ENCODE assay signal across 8 cellular contexts in the genomic region with DNA sequence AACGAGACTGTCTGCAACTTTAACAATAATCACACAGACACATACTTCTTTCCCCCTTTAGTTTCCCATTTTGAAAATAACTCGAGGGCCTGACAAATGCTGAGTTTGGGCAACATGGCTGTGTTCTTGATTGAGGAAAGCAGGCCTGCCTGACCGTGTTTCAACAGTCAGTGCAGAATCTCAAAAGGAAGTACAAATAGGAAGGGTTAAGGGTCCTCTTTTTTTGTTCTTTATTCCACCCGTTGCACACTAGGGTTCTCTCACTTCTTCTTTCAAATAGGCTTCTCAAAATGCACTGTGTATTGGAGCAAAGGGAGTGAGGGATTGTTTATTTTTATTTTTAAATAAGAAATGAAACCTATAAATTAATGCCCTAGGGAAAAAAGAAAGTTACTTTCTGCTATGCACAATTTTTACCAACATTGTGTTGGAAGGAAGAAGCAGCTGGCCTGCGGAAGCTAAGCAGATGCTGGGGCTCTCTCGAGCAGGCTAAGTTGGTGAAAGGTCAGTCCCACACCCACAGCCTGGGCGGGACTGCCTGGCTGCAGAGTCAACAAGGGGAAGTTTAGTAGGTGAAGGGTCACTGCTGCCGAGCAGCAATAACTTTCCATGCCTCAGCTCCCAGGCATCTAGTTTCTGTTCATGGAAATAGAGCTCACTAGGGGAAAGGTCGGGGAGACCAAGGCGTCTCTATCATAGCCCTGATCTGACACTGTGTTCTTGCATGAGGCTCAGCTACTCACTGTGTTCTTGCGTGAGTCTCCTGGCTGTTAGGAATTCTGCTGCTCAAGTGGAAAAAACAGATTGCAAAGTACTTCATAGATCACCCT. TPM values are rescaled to one million over a fixed set of nuclear protein-coding genes. Genes with fewer than 3 reads are reported as not detected.
DNase-seq lines count a peak whose midpoint lies in the region; ATAC-seq and TF ChIP-seq lines count a peak whose summit lies in the region.

No MANE protein-coding gene starts in this region.

- in situ Hi-C loops in astrocyte of the cerebellum (cut with HindIII; ENCODE audit: low sequenced_read_pairs), result no loop called here

- intact Hi-C loops in left ventricle myocardium superior (cut with micrococcal nuclease), result no loop called here
- intact Hi-C loops in posterior vena cava (cut with DNase I), result loop anchor here in 1 of 2 donors (10.0 kb wide), 1 partner anchor 846 kb away; no protein-coding TSS in a partner anchor
- intact Hi-C loops in activated naive CD4-positive, alpha-beta T cell treated with anti-CD3 and anti-CD28 coated beads for 36 hours (cut with micrococcal nuclease), result no loop called here

- no peak overlapping the region for H3K27ac Mint-ChIP-seq in activated naive CD4-positive, alpha-beta T cell treated with anti-CD3 and anti-CD28 coated beads for 36 hours

- H3K9me3 Mint-ChIP-seq in activated naive CD4-positive, alpha-beta T cell treated with anti-CD3 and anti-CD28 coated beads for 36 hours, result no peaks in the 10 kb centered on the region

- TF ChIP-seq CTCF in astrocyte of the cerebellum (IDR thresholded peaks at IDR 0.05; ENCODE audit: low read depth, low read length, missing control alignments), result no peak

- H3K4me3 Mint-ChIP-seq in activated naive CD4-positive, alpha-beta T cell treated with anti-CD3 and anti-CD28 coated beads for 36 hours, result no peak overlapping the region

- no peaks in the 10 kb centered on the region for H3K36me3 Mint-ChIP-seq in activated naive CD4-positive, alpha-beta T cell treated with anti-CD3 and anti-CD28 coated beads for 36 hours (ENCODE audit: low read depth)

- no peaks in the 10 kb centered on the region for H3K4me1 Mint-ChIP-seq in activated naive CD4-positive, alpha-beta T cell treated with anti-CD3 and anti-CD28 coated beads for 36 hours (ENCODE audit: low read depth)

- ATAC-seq in GM18520 (IDR thresholded peaks at IDR 0.05; ENCODE audit: unreplicated experiment), result peak; percentile 99
- ATAC-seq in HG02970 (IDR thresholded peaks at IDR 0.05; ENCODE audit: low FRiP score, unreplicated experiment), result peak; percentile 97
- peak; percentile 97 for ATAC-seq in left ventricle myocardium superior

- H3K4me3 ChIP-seq in astrocyte of the cerebellum (ENCODE audit: low read depth, low read length), result peak overlapping the region; percentile 9

- DNase-seq in AG08395 (ENCODE audit: low spot score) (peak; percentile 94), NCI-H2227 treated with DMSO at 0.1 percent for 48 hours (lab: John Stamatoyannopoulos, UW) (peak; percentile 33), astrocyte of the cerebellum (ENCODE audit: low read depth) (peak; percentile 63), left ventricle myocardium superior (peak; percentile 95), posterior vena cava (ENCODE audit: low spot score) (peak; percentile 95)
- no peak for DNase-seq in activated naive CD4-positive, alpha-beta T cell treated with anti-CD3 and anti-CD28 coated beads for 36 hours

- peaks cover 11% of the 10 kb centered on the region for H3K27me3 Mint-ChIP-seq in activated naive CD4-positive, alpha-beta T cell treated with anti-CD3 and anti-CD28 coated beads for 36 hours (ENCODE audit: low read depth)

- CTCF ChIA-PET in activated naive CD4-positive, alpha-beta T cell treated with anti-CD3 and anti-CD28 coated beads for 36 hours (lab: Charles Lee), result interaction anchor here (0.7 kb wide), 1 partner anchor 99 kb away, joined by 3 read pairs; no protein-coding TSS in a partner anchor

RNA-seq across cellular contexts. Expression of a gene that starts 12.2 kb away (rescaled TPM):
- total RNA-seq in left ventricle myocardium superior (289 TPM), posterior vena cava (100 to 1,000 TPM in 1 of 2 donors, 10 to 100 TPM in 1; 66.4 to 433 TPM)
- total RNA-seq in activated naive CD4-positive, alpha-beta T cell treated with anti-CD3 and anti-CD28 coated beads for 36 hours, result not detected

Comparison
In these comparisons a context has a peak if more than half of its experiments do, and no peak if none do; other contexts are left out.
1. RNA of a gene that starts 12.2 kb away (total RNA-seq): 66.4 to 433 TPM in posterior vena cava and 289 TPM in left ventricle myocardium superior (single experiment); not detected in activated naive CD4-positive, alpha-beta T cell treated with anti-CD3 and anti-CD28 coated beads for 36 hours; every median in the first group is over 10 times any median in the second.
2. Peak in every context shown above with its lines, with median percentiles within 50 percentile points of each other: ATAC-seq.